ENCODE assay signal across 23 cellular contexts in genomic region chr1:161242313-161242712, GRCh38. TPM values are rescaled to one million over a fixed set of nuclear protein-coding genes. Genes with fewer than 3 reads are reported as not detected.
A peak's percentile ranks its signal among the peaks of the same experiment; 100 is the strongest.
DNase-seq lines count a peak whose midpoint lies in the region; ATAC-seq and FAIRE-seq lines count a peak whose summit lies in the region.
"Had no signal": no experiment of that assay in that cellular context is flagged by ENCODE, and none has a peak within 500 bp of the region (broad histone marks: within the 10 kb centered on the region; RNA-seq: fewer than 3 reads in every experiment).

No MANE protein-coding gene starts in this region.

- no peak for FAIRE-seq in RCC 7860 (lab: Jason Lieb, UNC)
- FAIRE-seq: GM12892 had no signal

- ATAC-seq in Right ventricle myocardium superior (ENCODE audit: poor library complexity) (no peak), HG03460 (IDR thresholded peaks at IDR 0.05; ENCODE audit: unreplicated experiment) (no peak)
- ATAC-seq: Panc1, SK-N-SH treated with all-trans-retinoic acid at 6 μM for 48 hours had no signal

- intact Hi-C loops in Right ventricle myocardium superior (cut with DNase I) = no loop called here

- peak; percentile 32 for DNase-seq in CD1c-positive myeloid dendritic cell (ENCODE audit: extremely low spot score)
- DNase-seq in Kasumi-1 (lab: John Stamatoyannopoulos, UW) = peak; percentile 20 to 53
- peak; percentile 51 for DNase-seq in RCC 7860 (ENCODE audit: low spot score)
- peak; percentile 43 for DNase-seq in kidney tubule cell (ENCODE audit: low spot score)
- DNase-seq in iPS-NIHi11 (ENCODE audit: low spot score) = no peak
- DNase-seq in Right ventricle myocardium superior = no peak
- DNase-seq in GM19240 (ENCODE audit: insufficient read length, low spot score) = no peak
- DNase-seq: Calu3; CD4-positive, alpha-beta T cell; DMS79; GDM1; GOT3; NCI-H1048; NCI-H2107; NCI-H226; NCI-H526 treated with DMSO at 0.1 percent for 48 hours; NK-92 treated with Interleukin-12 subunit alpha and Interleukin-12 subunit beta, amount 100 ng/mL, for 24 hours; SHP77 had no signal

RNA-seq across cellular contexts. Expression of gene NR1I3, which starts 4.3 kb away (rescaled TPM):
- total RNA-seq in Right ventricle myocardium superior = not detected
- total RNA-seq: A673; Calu3; CD4-positive, alpha-beta T cell had no signal

RNA-seq across cellular contexts. Expression of gene PCP4L1, which starts 16.2 kb away (rescaled TPM):
- total RNA-seq in Right ventricle myocardium superior = 0.22 TPM
- total RNA-seq: A673; Calu3; CD4-positive, alpha-beta T cell had no signal

RNA-seq across cellular contexts. Expression of gene TOMM40L, which starts 16.5 kb away (rescaled TPM):
- 36.9 TPM for total RNA-seq in Right ventricle myocardium superior

RNA-seq across cellular contexts. Expression of gene APOA2, which starts 18.9 kb away (rescaled TPM):
- 1.2 TPM for total RNA-seq in Right ventricle myocardium superior
- total RNA-seq: A673; Calu3; CD4-positive, alpha-beta T cell had no signal

RNA-seq across cellular contexts. Expression of gene FCER1G, which starts 27.2 kb away (rescaled TPM):
- total RNA-seq in Right ventricle myocardium superior = 21.5 TPM
- total RNA-seq: Calu3 had no signal

Comparison
In these comparisons a context has a peak if more than half of its experiments do, and no peak if none do; other contexts are left out.
1. DNase-seq: peak in CD1c-positive myeloid dendritic cell (single experiment), Kasumi-1 (2 of 2), RCC 7860 (single experiment) and kidney tubule cell (single experiment); none in iPS-NIHi11 (single experiment), Right ventricle myocardium superior (single experiment) and GM19240 (single experiment).